In genomic region chr16:84619103-84619460, GRCh38 we compare ENCODE assay signal across 10 cellular contexts. TPM values are rescaled to one million over a fixed set of nuclear protein-coding genes. Genes with fewer than 3 reads are reported as not detected.
A peak's percentile ranks its signal among the peaks of the same experiment; 100 is the strongest.
DNase-seq lines count a peak whose midpoint lies in the region; ATAC-seq and TF ChIP-seq lines count a peak whose summit lies in the region.
"Had no signal": no experiment of that assay in that cellular context is flagged by ENCODE, and none has a peak within 500 bp of the region (broad histone marks: within the 10 kb centered on the region; RNA-seq: fewer than 3 reads in every experiment).

No MANE protein-coding gene starts in this region.

- H3K9me3 Mint-ChIP-seq in activated naive CD4-positive, alpha-beta T cell treated with anti-CD3 and anti-CD28 coated beads, Interleukin-2, amount 10 ng/mL, durations not matched to agents 7 days and 5 days, result no peaks in the 10 kb centered on the region
- H3K9me3 Mint-ChIP-seq in activated naive CD4-positive, alpha-beta T cell treated with anti-CD3 and anti-CD28 coated beads, Interleukin-2, amount 50 U/mL, for 72 hours, result no peaks in the 10 kb centered on the region
- no peaks in the 10 kb centered on the region for H3K9me3 Mint-ChIP-seq in activated naive CD8-positive, alpha-beta T cell treated with anti-CD3 and anti-CD28 coated beads, Interleukin-2, amount 50 U/mL, for 24 hours

- H3K9me3 ChIP-seq in mesodermal cell (ENCODE audit: control insufficient read depth, low read length) (no peaks in the 10 kb centered on the region), transverse colon (no peaks in the 10 kb centered on the region)

- H3K4me3 ChIP-seq in mesodermal cell (ENCODE audit: extremely low read depth, insufficient read depth, low read length, poor library complexity, severe bottlenecking) (peak overlapping the region; percentile 14), transverse colon (no peak overlapping the region)

- H3K36me3 ChIP-seq in mesodermal cell (ENCODE audit: control insufficient read depth, insufficient read depth, low read length) (peaks cover 20% of the 10 kb centered on the region), transverse colon (no peaks in the 10 kb centered on the region)

- TF ChIP-seq EP300 in transverse colon (IDR thresholded peaks at IDR 0.05; ENCODE audit: low read depth), result no peak

- H3K27me3 Mint-ChIP-seq in activated naive CD4-positive, alpha-beta T cell treated with anti-CD3 and anti-CD28 coated beads, Interleukin-2, amount 10 ng/mL, durations not matched to agents 7 days and 5 days, result peaks cover 39% of the 10 kb centered on the region
- peaks cover 2% of the 10 kb centered on the region for H3K27me3 Mint-ChIP-seq in activated naive CD8-positive, alpha-beta T cell treated with anti-CD3 and anti-CD28 coated beads, Interleukin-2, amount 50 U/mL, for 24 hours

- TF ChIP-seq POLR2A in transverse colon (IDR thresholded peaks at IDR 0.05), result no peak

- peaks cover 30% of the 10 kb centered on the region for H3K4me1 ChIP-seq in mesodermal cell (ENCODE audit: control insufficient read depth, insufficient read depth, low read length, poor library complexity, severe bottlenecking)
- H3K4me1 ChIP-seq in transverse colon, result peaks cover 3 to 34% (median 26%) of the 10 kb centered on the region in 4 donors

- peaks cover 26% of the 10 kb centered on the region for H3K36me3 Mint-ChIP-seq in activated naive CD4-positive, alpha-beta T cell treated with anti-CD3 and anti-CD28 coated beads, Interleukin-2, amount 10 ng/mL, durations not matched to agents 7 days and 5 days
- H3K36me3 Mint-ChIP-seq in activated naive CD4-positive, alpha-beta T cell treated with anti-CD3 and anti-CD28 coated beads, Interleukin-2, amount 50 U/mL, for 72 hours, result peaks cover 27 to 34% of the 10 kb centered on the region in 2 donors
- H3K36me3 Mint-ChIP-seq in activated naive CD8-positive, alpha-beta T cell treated with anti-CD3 and anti-CD28 coated beads, Interleukin-2, amount 50 U/mL, for 24 hours (ENCODE audit: low read depth), result peaks cover 28% of the 10 kb centered on the region

- H3K4me3 Mint-ChIP-seq in activated naive CD4-positive, alpha-beta T cell treated with anti-CD3 and anti-CD28 coated beads, Interleukin-2, amount 10 ng/mL, durations not matched to agents 7 days and 5 days, result peak overlapping the region; percentile 64
- H3K4me3 Mint-ChIP-seq in activated naive CD8-positive, alpha-beta T cell treated with anti-CD3 and anti-CD28 coated beads, Interleukin-2, amount 50 U/mL, for 24 hours, result peak overlapping the region; percentile 40

- intact Hi-C loops in transverse colon (cut with DNase I; ENCODE audit: low total_unique reads), result no loop called here

- H3K27ac ChIP-seq in mesodermal cell (ENCODE audit: low read depth, low read length, severe bottlenecking) (peak overlapping the region; percentile 98), transverse colon (peak overlapping the region in 3 of 4 donors; percentile 48 to 89 (median 65))

- H3K27ac Mint-ChIP-seq in activated naive CD4-positive, alpha-beta T cell treated with anti-CD3 and anti-CD28 coated beads, Interleukin-2, amount 10 ng/mL, durations not matched to agents 7 days and 5 days, result peak overlapping the region; percentile 66
- no peak overlapping the region for H3K27ac Mint-ChIP-seq in activated naive CD4-positive, alpha-beta T cell treated with anti-CD3 and anti-CD28 coated beads, Interleukin-2, amount 50 U/mL, for 72 hours
- peak overlapping the region; percentile 25 for H3K27ac Mint-ChIP-seq in activated naive CD8-positive, alpha-beta T cell treated with anti-CD3 and anti-CD28 coated beads, Interleukin-2, amount 50 U/mL, for 24 hours

- H3K4me1 Mint-ChIP-seq in activated naive CD4-positive, alpha-beta T cell treated with anti-CD3 and anti-CD28 coated beads, Interleukin-2, amount 10 ng/mL, durations not matched to agents 7 days and 5 days, result peaks cover 52% of the 10 kb centered on the region
- peaks cover 45% of the 10 kb centered on the region for H3K4me1 Mint-ChIP-seq in activated naive CD8-positive, alpha-beta T cell treated with anti-CD3 and anti-CD28 coated beads, Interleukin-2, amount 50 U/mL, for 24 hours

- TF ChIP-seq CTCF in transverse colon (IDR thresholded peaks at IDR 0.05), result no peak

- no peak for ATAC-seq in activated naive CD4-positive, alpha-beta T cell treated with anti-CD3 and anti-CD28 coated beads, Interleukin-2, amount 50 U/mL, for 72 hours
- no peak for ATAC-seq in activated naive CD8-positive, alpha-beta T cell treated with anti-CD3 and anti-CD28 coated beads, Interleukin-2, amount 50 U/mL, for 24 hours
- ATAC-seq in HG02759 (IDR thresholded peaks at IDR 0.05; ENCODE audit: unreplicated experiment) (no peak), HG03135 (IDR thresholded peaks at IDR 0.05; ENCODE audit: unreplicated experiment) (no peak)

- in situ Hi-C loops in transverse colon (cut with MboI; ENCODE audit: low pct_ligation_motif_present in 1 of 4, low pct_unique_long_range_greater_than_20kb in 1 of 4, low sequenced_read_pairs in 3 of 4), result no loop called here

- CTCF ChIA-PET in activated naive CD4-positive, alpha-beta T cell treated with anti-CD3 and anti-CD28 coated beads, Interleukin-2, amount 10 ng/mL, durations not matched to agents 7 days and 5 days (lab: Charles Lee), result interaction anchor here (0.9 to 1.3 kb wide), 3 partner anchors 104 to 113 kb away, joined by 3 to 4 read pairs (median 3); no protein-coding TSS in a partner anchor

- WGBS in mesodermal cell (ENCODE audit: insufficient coverage in 2 of 2), 2 experiments, result 0 to 17% methylated on average over 1 of the region's 3 CpGs
- 63 to 65% methylated on average over 3 of the region's 3 CpGs for WGBS in transverse colon (ENCODE audit: low coverage in 1 of 2), 2 donors

- no peak for DNase-seq in activated naive CD4-positive, alpha-beta T cell treated with anti-CD3 and anti-CD28 coated beads, Interleukin-2, amount 10 ng/mL, durations not matched to agents 7 days and 5 days
- no peak for DNase-seq in activated naive CD4-positive, alpha-beta T cell treated with anti-CD3 and anti-CD28 coated beads, Interleukin-2, amount 50 U/mL, for 72 hours (ENCODE audit: low spot score in 2 of 2)
- no peak for DNase-seq in activated naive CD8-positive, alpha-beta T cell treated with anti-CD3 and anti-CD28 coated beads, Interleukin-2, amount 50 U/mL, for 24 hours
- DNase-seq in transverse colon (no peak), C1 segment of cervical spinal cord (lab: John Stamatoyannopoulos, UW) (no peak)
- DNase-seq: NCI-H2081 treated with DMSO at 0.1 percent for 48 hours, SHP77 treated with DMSO at 0.1 percent for 48 hours had no signal

- no peaks in the 10 kb centered on the region for H3K27me3 ChIP-seq in transverse colon

RNA-seq across cellular contexts. Expression of gene COTL1, which starts 1.2 kb away (rescaled TPM):
- total RNA-seq in activated naive CD4-positive, alpha-beta T cell treated with anti-CD3 and anti-CD28 coated beads, Interleukin-2, amount 50 U/mL, for 72 hours, result 100 to 1,000 TPM; 277 to 583 TPM
- polyA plus RNA-seq in mesodermal cell (2013, experiment 1 of 2), result 247 TPM
- 194 TPM for polyA plus RNA-seq in mesodermal cell (2013, experiment 2 of 2)
- 10 to 100 TPM; 31.1 to 78.9 (median 47.9) TPM for total RNA-seq in transverse colon

RNA-seq across cellular contexts. Expression of gene KLHL36, which starts 29.2 kb away (rescaled TPM):
- total RNA-seq in activated naive CD4-positive, alpha-beta T cell treated with anti-CD3 and anti-CD28 coated beads, Interleukin-2, amount 50 U/mL, for 72 hours, result 10 to 100 TPM; 50.5 to 60.5 TPM
- polyA plus RNA-seq in mesodermal cell (2013, experiment 1 of 2), result 20.6 TPM
- 17.8 TPM for polyA plus RNA-seq in mesodermal cell (2013, experiment 2 of 2)
- total RNA-seq in transverse colon, result 10 to 100 TPM; 38.0 to 75.5 (median 66.7) TPM

Comparison
In these comparisons a context has a peak if more than half of its experiments do, and no peak if none do; other contexts are left out.
1. H3K27ac Mint-ChIP-seq: peak in activated naive CD4-positive, alpha-beta T cell treated with anti-CD3 and anti-CD28 coated beads, Interleukin-2, amount 10 ng/mL, durations not matched to agents 7 days and 5 days (single experiment) and activated naive CD8-positive, alpha-beta T cell treated with anti-CD3 and anti-CD28 coated beads, Interleukin-2, amount 50 U/mL, for 24 hours (single experiment); none in activated naive CD4-positive, alpha-beta T cell treated with anti-CD3 and anti-CD28 coated beads, Interleukin-2, amount 50 U/mL, for 72 hours (0 of 2).